ENCODE assay signal across 29 cellular contexts in the genomic region with DNA sequence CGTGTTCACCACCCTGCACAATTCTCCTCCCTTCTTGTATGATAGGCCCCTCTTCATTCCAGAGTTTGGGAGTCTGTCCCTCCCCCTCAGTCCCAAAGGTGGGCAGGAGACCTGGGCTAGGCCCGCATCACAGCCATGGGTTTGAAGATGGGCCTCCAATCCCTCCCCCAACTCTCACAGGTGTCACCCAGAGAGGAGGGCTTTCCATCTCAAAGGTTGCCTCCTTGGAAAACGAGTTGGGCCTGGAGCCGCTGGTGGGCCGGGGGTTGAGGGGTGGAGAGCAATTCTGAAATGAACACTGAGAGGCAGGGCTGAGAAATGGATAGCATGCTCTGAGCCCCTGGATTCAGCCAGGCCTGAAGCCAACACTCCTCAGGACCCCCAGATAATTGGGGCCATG. TPM values are rescaled to one million over a fixed set of nuclear protein-coding genes. Genes with fewer than 3 reads are reported as not detected.
A peak's percentile ranks its signal among the peaks of the same experiment; 100 is the strongest.
DNase-seq lines count a peak whose midpoint lies in the region; ATAC-seq, FAIRE-seq and TF ChIP-seq lines count a peak whose summit lies in the region.
"Had no signal": no experiment of that assay in that cellular context is flagged by ENCODE, and none has a peak within 500 bp of the region (broad histone marks: within the 10 kb centered on the region; RNA-seq: fewer than 3 reads in every experiment).

No MANE protein-coding gene starts in this region.

- no peak for TF ChIP-seq RAD21 in H1 (IDR thresholded peaks at IDR 0.05 in 1 of 2, conservative IDR thresholded peaks at IDR 0.05 in 1 of 2; ENCODE audit: low read depth in 2 of 2, low read length in 2 of 2)

- TF ChIP-seq CTCF in H1 (IDR thresholded peaks at IDR 0.05; ENCODE audit: control extremely low read depth in 1 of 3, insufficient read depth in 1 of 3, low read depth in 1 of 3, low read length in 3 of 3): no peak
- TF ChIP-seq CTCF in kidney (IDR thresholded peaks at IDR 0.05; ENCODE audit: borderline replicate concordance, extremely low read depth, insufficient read depth): no peak
- TF ChIP-seq CTCF in H9 (conservative IDR thresholded peaks at IDR 0.05): no peak

- intact Hi-C loops in kidney (cut with DNase I): no loop called here

- H2BK12ac ChIP-seq in H1 (ENCODE audit: low read depth, low read length) (no peak overlapping the region), neuronal stem cell (ENCODE audit: low read length) (no peak overlapping the region), trophoblast cell (ENCODE audit: low read length) (no peak overlapping the region), H9 (ENCODE audit: insufficient read length, low read depth, low read length) (no peak overlapping the region)

- H2BK120ac ChIP-seq in H1 (replicated peaks; ENCODE audit: low read depth, low read length) (no peak overlapping the region), neuronal stem cell (ENCODE audit: low read depth, low read length) (no peak overlapping the region), trophoblast cell (ENCODE audit: insufficient read depth, low read length, poor library complexity) (no peak overlapping the region), H9 (ENCODE audit: low read depth, low read length, poor library complexity, severe bottlenecking) (no peak overlapping the region)

- WGBS in H1 (ENCODE audit: extremely low coverage in 1 of 2, insufficient coverage in 1 of 2, insufficient read length in 1 of 2, insufficient replicate concordance in 2 of 2, low coverage in 1 of 2, low lambda C conversion rate in 2 of 2, missing lambda C conversion rate in 1 of 2), 2 experiments: 93% methylated on average over 4 of the region's 5 CpGs; no CpG with 5 or more reads in 1 of the 2 experiments
- WGBS in neuronal stem cell (ENCODE audit: extremely low coverage in 2 of 2, insufficient read length in 2 of 2, insufficient replicate concordance in 1 of 2), 2 donors: no CpG with 5 or more reads among the region's 5 CpGs
- no CpG with 5 or more reads among the region's 5 CpGs for WGBS in trophoblast cell (ENCODE audit: extremely low coverage, insufficient coverage, insufficient read length)
- WGBS in H9 (ENCODE audit: extremely low coverage, insufficient read length, low lambda C conversion rate): no CpG with 5 or more reads among the region's 5 CpGs

- H3K36me3 ChIP-seq in H1 (ENCODE audit: control insufficient read depth in 2 of 4, insufficient read depth in 4 of 4, low read length in 3 of 4): no peaks in the 10 kb centered on the region
- H3K36me3 ChIP-seq in kidney (ENCODE audit: control insufficient read depth in 1 of 2, insufficient read depth in 2 of 2, low read length in 2 of 2): no peaks in the 10 kb centered on the region
- H3K36me3 ChIP-seq in neuronal stem cell (replicated peaks in 1 of 2; ENCODE audit: control insufficient read depth in 2 of 2, insufficient read depth in 2 of 2, low read length in 2 of 2): no peaks in the 10 kb centered on the region
- H3K36me3 ChIP-seq in trophoblast cell (ENCODE audit: control insufficient read depth in 1 of 2, insufficient read depth in 2 of 2, low read length in 2 of 2): peaks cover 3 to 8% of the 10 kb centered on the region in 2 experiments
- H3K36me3 ChIP-seq: BE2C, BLaER1 had no signal

- no peaks in the 10 kb centered on the region for H3K36me3 Mint-ChIP-seq in natural killer cell treated with Interleukin-12 subunit alpha and Interleukin-12 subunit beta and Interleukin-15 and Interleukin-18, amount 100 ng/mL, for 72 hours
- H3K36me3 Mint-ChIP-seq in H9 (ENCODE audit: insufficient read depth in 1 of 3, low read depth in 3 of 3): peaks cover 0 to 2% (median 0%) of the 10 kb centered on the region in 3 experiments; a peak in 2 of 7 replicates
- H3K36me3 Mint-ChIP-seq: CD4-positive, alpha-beta memory T cell; CD4-positive, CD25-positive, alpha-beta regulatory T cell; CD8-positive, alpha-beta memory T cell had no signal

- no peak overlapping the region for H3K23ac ChIP-seq in H1 (ENCODE audit: insufficient read length)
- no peak overlapping the region for H3K23ac ChIP-seq in neuronal stem cell (ENCODE audit: low read depth, low read length, poor library complexity)
- no peak overlapping the region for H3K23ac ChIP-seq in trophoblast cell (ENCODE audit: low read length)
- no peak overlapping the region for H3K23ac ChIP-seq in H9 (ENCODE audit: insufficient read length, low read depth, low read length)

- no peak overlapping the region for H4K12ac ChIP-seq in trophoblast cell (ENCODE audit: low read depth, low read length)

- no peak overlapping the region for H3K18ac ChIP-seq in H1 (ENCODE audit: extremely low read depth, low read length)
- peak overlapping the region; percentile 23 for H3K18ac ChIP-seq in neuronal stem cell (ENCODE audit: low read length)
- H3K18ac ChIP-seq in trophoblast cell (ENCODE audit: low read length): peak overlapping the region; percentile 22
- H3K18ac ChIP-seq in H9 (ENCODE audit: insufficient read length, low read depth, low read length): no peak overlapping the region

- no peak for FAIRE-seq in H1 (lab: Jason Lieb, UNC)
- FAIRE-seq in kidney (lab: Jason Lieb, UNC): no peak
- FAIRE-seq: A204.1, GM12878, GM12892, GM18507 had no signal

- no peak for TF ChIP-seq EP300 in H1 (IDR thresholded peaks at IDR 0.05; ENCODE audit: borderline replicate concordance in 1 of 2, low read depth in 2 of 2, low read length in 2 of 2)

- H3K4me3 Mint-ChIP-seq in natural killer cell treated with Interleukin-12 subunit alpha and Interleukin-12 subunit beta and Interleukin-15 and Interleukin-18, amount 100 ng/mL, for 72 hours: no peak overlapping the region
- no peak overlapping the region for H3K4me3 Mint-ChIP-seq in H9
- H3K4me3 Mint-ChIP-seq: CD14-positive monocyte; CD4-positive, alpha-beta memory T cell; CD4-positive, CD25-positive, alpha-beta regulatory T cell; CD8-positive, alpha-beta memory T cell had no signal

- H2BK20ac ChIP-seq in H1 (ENCODE audit: low read length) (no peak overlapping the region), H9 (ENCODE audit: low read depth, low read length, poor library complexity, severe bottlenecking) (no peak overlapping the region)

- H3K4me1 Mint-ChIP-seq in natural killer cell treated with Interleukin-12 subunit alpha and Interleukin-12 subunit beta and Interleukin-15 and Interleukin-18, amount 100 ng/mL, for 72 hours (ENCODE audit: low read depth in 2 of 2): no peaks in the 10 kb centered on the region
- peaks cover 14 to 24% of the 10 kb centered on the region in 2 experiments for H3K4me1 Mint-ChIP-seq in H9

- DNase-seq in H1 (ENCODE audit: low read depth in 1 of 2, low spot score in 2 of 2): no peak
- peak; percentile 18 for DNase-seq in kidney
- no peak for DNase-seq in neuronal stem cell (ENCODE audit: low spot score)
- no peak for DNase-seq in trophoblast cell
- DNase-seq in natural killer cell treated with Interleukin-12 subunit alpha and Interleukin-12 subunit beta and Interleukin-15 and Interleukin-18, amount 100 ng/mL, for 72 hours (ENCODE audit: low spot score): no peak
- DNase-seq in NCI-H1105 (lab: John Stamatoyannopoulos, UW): no peak
- DNase-seq in H9: no peak
- DNase-seq: 8988T; ACHN; BE2C; C1 segment of cervical spinal cord; CD4-positive, alpha-beta memory T cell; CD4-positive, CD25-positive, alpha-beta regulatory T cell; COR-L47; DMS 273 treated with DMSO at 0.1 percent for 48 hours; DMS153; DMS53; DMS79; DND-41; EL; GDM1 had no signal

- H2AK5ac ChIP-seq in H1 (ENCODE audit: low read depth, low read length) (peak overlapping the region; percentile 53; the same call in 1 of the 2 replicates), neuronal stem cell (ENCODE audit: low read depth, low read length) (no peak overlapping the region), trophoblast cell (ENCODE audit: low read length) (no peak overlapping the region), H9 (ENCODE audit: insufficient read length, low read length) (no peak overlapping the region)

- no peak overlapping the region for H3T11ph ChIP-seq in H9 (ENCODE audit: low read length)

- H4K20me1 ChIP-seq in H1 (replicated peaks in 1 of 2; ENCODE audit: control insufficient read depth in 1 of 2, insufficient read depth in 2 of 2, low read length in 2 of 2) (peaks cover 0 to 6% of the 10 kb centered on the region in 2 experiments), H9 (ENCODE audit: control insufficient read depth, insufficient read depth, insufficient read length) (peaks cover 4% of the 10 kb centered on the region)

- no peaks in the 10 kb centered on the region for H3K9me3 ChIP-seq in H1 (ENCODE audit: insufficient read depth in 2 of 2, low read depth in 1 of 2, low read length in 1 of 2)
- H3K9me3 ChIP-seq in kidney (ENCODE audit: control insufficient read depth in 1 of 2, low read length in 2 of 2): no peaks in the 10 kb centered on the region
- H3K9me3 ChIP-seq in neuronal stem cell (replicated peaks in 1 of 2; ENCODE audit: control insufficient read depth in 2 of 2, insufficient read depth in 1 of 2, low read depth in 1 of 2, low read length in 2 of 2): no peaks in the 10 kb centered on the region
- peaks cover 8% of the 10 kb centered on the region for H3K9me3 ChIP-seq in trophoblast cell (ENCODE audit: insufficient read depth, low read depth, low read length)
- H3K9me3 ChIP-seq in H9 (ENCODE audit: control insufficient read depth, low read depth, low read length): no peaks in the 10 kb centered on the region
- H3K9me3 ChIP-seq: BE2C, BLaER1 had no signal

- peaks cover 3 to 12% (median 7%) of the 10 kb centered on the region in 4 experiments; a peak in 6 of 7 replicates for H3K4me1 ChIP-seq in H1 (replicated peaks in 1 of 4; ENCODE audit: control insufficient read depth in 3 of 4, insufficient read depth in 4 of 4, low read length in 3 of 4)
- H3K4me1 ChIP-seq in kidney (ENCODE audit: control insufficient read depth in 1 of 2, insufficient read depth in 1 of 2, low read depth in 1 of 2, low read length in 2 of 2): peaks cover 0 to 5% of the 10 kb centered on the region in 2 donors
- H3K4me1 ChIP-seq in neuronal stem cell (ENCODE audit: control insufficient read depth in 2 of 2, insufficient read depth in 1 of 2, low read depth in 1 of 2, low read length in 2 of 2): peaks cover under 1 to 16% of the 10 kb centered on the region in 2 donors
- peaks cover 14 to 31% of the 10 kb centered on the region in 2 experiments for H3K4me1 ChIP-seq in trophoblast cell (ENCODE audit: control insufficient read depth in 1 of 2, insufficient read depth in 2 of 2, low read length in 2 of 2)
- H3K4me1 ChIP-seq in H9 (ENCODE audit: insufficient read depth, low read length): peaks cover 3% of the 10 kb centered on the region; the same call in 1 of the 2 replicates
- H3K4me1 ChIP-seq: BE2C had no signal

- H3K27me3 Mint-ChIP-seq in natural killer cell treated with Interleukin-12 subunit alpha and Interleukin-12 subunit beta and Interleukin-15 and Interleukin-18, amount 100 ng/mL, for 72 hours: peaks cover 25 to 28% of the 10 kb centered on the region in 2 donors
- H3K27me3 Mint-ChIP-seq in H9 (ENCODE audit: low read depth): peaks cover 40% of the 10 kb centered on the region

- peaks cover 9% of the 10 kb centered on the region for H3K23me2 ChIP-seq in H1 (ENCODE audit: low read depth, low read length)
- peaks cover 10% of the 10 kb centered on the region for H3K23me2 ChIP-seq in H9 (ENCODE audit: insufficient read length, low read depth, low read length, poor library complexity, severe bottlenecking)

- H3K56ac ChIP-seq in H1 (replicated peaks; ENCODE audit: insufficient read length, low read depth, low read length) (no peak overlapping the region), H9 (ENCODE audit: insufficient read length, low read depth, low read length) (no peak overlapping the region)

- H3K14ac ChIP-seq in H1 (ENCODE audit: insufficient read length) (no peak overlapping the region), neuronal stem cell (ENCODE audit: low read length) (no peak overlapping the region), trophoblast cell (ENCODE audit: low read length) (no peak overlapping the region), H9 (ENCODE audit: insufficient read depth, low read length) (no peak overlapping the region)

- H4K8ac ChIP-seq in H1 (ENCODE audit: extremely low read depth, insufficient read depth, low read length) (peak overlapping the region; percentile 63; the same call in 1 of the 2 replicates), neuronal stem cell (ENCODE audit: low read depth, low read length) (no peak overlapping the region), trophoblast cell (ENCODE audit: low read depth, low read length) (no peak overlapping the region), H9 (replicated peaks; ENCODE audit: insufficient read length, low read depth, low read length) (no peak overlapping the region)

- H4K91ac ChIP-seq in H1 (replicated peaks; ENCODE audit: insufficient read length, low read length): no peak overlapping the region
- no peak overlapping the region for H4K91ac ChIP-seq in neuronal stem cell (ENCODE audit: low read depth, low read length, poor library complexity)
- no peak overlapping the region for H4K91ac ChIP-seq in trophoblast cell (ENCODE audit: low read depth, low read length)
- no peak overlapping the region for H4K91ac ChIP-seq in H9 (ENCODE audit: insufficient read length, low read depth, low read length)

- CTCF ChIA-PET in H1 (lab: Charles Lee; ENCODE audit: partially characterized antibody): no interaction called here

- no peak overlapping the region for H3K27ac ChIP-seq in H1 (ENCODE audit: low read depth, low read length)
- H3K27ac ChIP-seq in kidney (ENCODE audit: low read depth in 2 of 2, low read length in 2 of 2): no peak overlapping the region
- no peak overlapping the region for H3K27ac ChIP-seq in neuronal stem cell (replicated peaks; ENCODE audit: low read length)
- H3K27ac ChIP-seq in trophoblast cell (ENCODE audit: low read depth, low read length): no peak overlapping the region
- no peak overlapping the region for H3K27ac ChIP-seq in H9 (ENCODE audit: insufficient read length, low read depth, low read length)
- H3K27ac ChIP-seq: BLaER1 had no signal

- no peaks in the 10 kb centered on the region for H3K9me3 Mint-ChIP-seq in natural killer cell treated with Interleukin-12 subunit alpha and Interleukin-12 subunit beta and Interleukin-15 and Interleukin-18, amount 100 ng/mL, for 72 hours
- H3K9me3 Mint-ChIP-seq in H9: no peaks in the 10 kb centered on the region
- H3K9me3 Mint-ChIP-seq: CD4-positive, alpha-beta memory T cell; CD8-positive, alpha-beta memory T cell had no signal

- no peak overlapping the region for H3K27ac Mint-ChIP-seq in natural killer cell treated with Interleukin-12 subunit alpha and Interleukin-12 subunit beta and Interleukin-15 and Interleukin-18, amount 100 ng/mL, for 72 hours
- no peak overlapping the region for H3K27ac Mint-ChIP-seq in H9
- H3K27ac Mint-ChIP-seq: CD14-positive monocyte; CD4-positive, alpha-beta memory T cell; CD8-positive, alpha-beta memory T cell had no signal

- H3K4ac ChIP-seq in H1 (replicated peaks; ENCODE audit: insufficient read length, low read depth, low read length) (no peak overlapping the region), neuronal stem cell (ENCODE audit: low read length) (no peak overlapping the region), trophoblast cell (ENCODE audit: low read depth, low read length) (no peak overlapping the region), H9 (ENCODE audit: low read depth, low read length) (no peak overlapping the region)

- H3K79me1 ChIP-seq in H1 (ENCODE audit: low read depth, low read length) (peaks cover 3% of the 10 kb centered on the region), neuronal stem cell (ENCODE audit: low read depth, low read length) (no peaks in the 10 kb centered on the region), trophoblast cell (ENCODE audit: low read length) (peaks cover 4% of the 10 kb centered on the region), H9 (ENCODE audit: insufficient read depth, low read depth, low read length, poor library complexity, severe bottlenecking) (no peaks in the 10 kb centered on the region)

- TF ChIP-seq POLR2A in H1 (IDR thresholded peaks at IDR 0.05; ENCODE audit: control extremely low read depth in 1 of 2, low read depth in 2 of 2, low read length in 2 of 2): no peak

- H3K27me3 ChIP-seq in H1 (replicated peaks in 1 of 4; ENCODE audit: control insufficient read depth in 3 of 4, extremely low read depth in 1 of 4, insufficient read depth in 3 of 4, low read length in 3 of 4) (peaks cover 4 to 24% (median 21%) of the 10 kb centered on the region in 4 experiments), neuronal stem cell (ENCODE audit: control insufficient read depth in 3 of 3, insufficient read depth in 3 of 3, low read depth in 1 of 3, low read length in 3 of 3) (peaks cover 6 to 42% (median 23%) of the 10 kb centered on the region in 3 experiments), trophoblast cell (ENCODE audit: insufficient read depth, low read length) (no peaks in the 10 kb centered on the region), H9 (ENCODE audit: insufficient read depth, low read length) (peaks cover 12% of the 10 kb centered on the region; the same call in 1 of the 2 replicates)

- no peak overlapping the region for H2BK5ac ChIP-seq in H1 (ENCODE audit: low read depth, low read length)
- no peak overlapping the region for H2BK5ac ChIP-seq in neuronal stem cell (ENCODE audit: low read length)
- H2BK5ac ChIP-seq in trophoblast cell (ENCODE audit: low read depth, low read length, poor library complexity): no peak overlapping the region
- H2BK5ac ChIP-seq in H9 (ENCODE audit: insufficient read length, low read length): no peak overlapping the region

- H3K4me3 ChIP-seq in H1 (ENCODE audit: extremely low read depth in 1 of 4, insufficient read depth in 2 of 4, low read depth in 3 of 4, low read length in 4 of 4) (no peak overlapping the region), kidney (ENCODE audit: low read length in 2 of 2) (no peak overlapping the region), neuronal stem cell (ENCODE audit: low read length in 2 of 2) (no peak overlapping the region), trophoblast cell (ENCODE audit: low read depth, low read length) (no peak overlapping the region)
- H3K4me3 ChIP-seq: BLaER1, GM12878 had no signal

- H3K4me2 ChIP-seq in H1 (ENCODE audit: insufficient read depth in 1 of 2, low read depth in 2 of 2, low read length in 2 of 2) (no peak overlapping the region), neuronal stem cell (ENCODE audit: insufficient read depth, low read length, poor library complexity, severe bottlenecking) (no peak overlapping the region), trophoblast cell (ENCODE audit: low read length) (no peak overlapping the region), H9 (ENCODE audit: insufficient read depth, insufficient read length, low read length) (no peak overlapping the region)
- H3K4me2 ChIP-seq: BLaER1 had no signal

- H3K9ac ChIP-seq in H1 (replicated peaks in 1 of 4; ENCODE audit: extremely low read depth in 1 of 4, low read depth in 3 of 4, low read length in 3 of 4): no peak overlapping the region
- no peak overlapping the region for H3K9ac ChIP-seq in kidney (ENCODE audit: low read length in 2 of 2)
- H3K9ac ChIP-seq in neuronal stem cell (ENCODE audit: low read depth, low read length, poor library complexity): no peak overlapping the region
- H3K9ac ChIP-seq in trophoblast cell (ENCODE audit: low read length): no peak overlapping the region
- H3K9ac ChIP-seq in H9 (ENCODE audit: extremely low read depth, insufficient read length, low read length): no peak overlapping the region
- H3K9ac ChIP-seq: BLaER1 had no signal

- POLR2A ChIA-PET in H1 (lab: Charles Lee; ENCODE audit: partially characterized antibody): no interaction called here

- no peak for ATAC-seq in natural killer cell treated with Interleukin-12 subunit alpha and Interleukin-12 subunit beta and Interleukin-15 and Interleukin-18, amount 100 ng/mL, for 72 hours
- ATAC-seq: GM12878 had no signal

- H3K79me2 ChIP-seq in H1 (ENCODE audit: control insufficient read depth in 1 of 2, insufficient read depth in 2 of 2, low read length in 2 of 2): no peaks in the 10 kb centered on the region
- no peaks in the 10 kb centered on the region for H3K79me2 ChIP-seq in trophoblast cell (ENCODE audit: control insufficient read depth, insufficient read depth, low read length, poor library complexity)
- H3K79me2 ChIP-seq in H9 (ENCODE audit: insufficient read depth, low read length): no peaks in the 10 kb centered on the region

- H2AFZ ChIP-seq in H1 (ENCODE audit: low read length) (no peak overlapping the region), neuronal stem cell (ENCODE audit: low read length) (no peak overlapping the region), trophoblast cell (ENCODE audit: insufficient read depth, low read length, poor library complexity) (no peak overlapping the region), H9 (ENCODE audit: low read length) (no peak overlapping the region)

- H4K5ac ChIP-seq in H1 (ENCODE audit: insufficient read length, low read depth, low read length) (no peak overlapping the region), H9 (ENCODE audit: insufficient read length, low read depth, low read length) (no peak overlapping the region)

- no peak overlapping the region for H2BK15ac ChIP-seq in H1 (ENCODE audit: low read length)
- no peak overlapping the region for H2BK15ac ChIP-seq in neuronal stem cell (ENCODE audit: low read length)
- H2BK15ac ChIP-seq in H9 (ENCODE audit: low read depth, low read length): no peak overlapping the region

RNA-seq across cellular contexts. Expression of a gene that starts 6.2 kb away (rescaled TPM):
- total RNA-seq in H1 (2021; fragmentation: NEBNext Ultra II Directional; extraction: Animal tissue kit (Norgen Biotek cat#: 25700)): 5.2 and 7.3 TPM in 2 replicates
- polyA plus RNA-seq in H1 (2011; rRNA removed) (6.6 and 9.6 TPM in 2 replicates), kidney (ENCODE audit: insufficient read depth, low read depth, low replicate concordance) (2.0 TPM)
- 7.9 TPM for polyA plus RNA-seq in H1 (2011; cell fraction: cytosol; rRNA removed)
- polyA plus RNA-seq in H1 (2011; cell fraction: nucleus; rRNA removed): 14.4 TPM
- 2.3 to 4.9 TPM (median 4.4 TPM) in 4 replicates for polyA plus RNA-seq in H1 (2012, experiment 1 of 2)
- polyA plus RNA-seq in H1 (2012, experiment 2 of 2): 2.0 TPM
- 3.2 TPM for polyA plus RNA-seq in H1 (2013, experiment 1 of 2)
- polyA plus RNA-seq in H1 (2013, experiment 2 of 2): 3.3 TPM
- polyA minus RNA-seq in H1 (2011; rRNA and poly(A)+ RNA removed): 3.6 and 6.4 TPM in 2 replicates
- polyA minus RNA-seq in H1 (2011; cell fraction: cytosol; rRNA and poly(A)+ RNA removed): 3.4 TPM
- polyA minus RNA-seq in H1 (2011; cell fraction: nucleus; rRNA and poly(A)+ RNA removed): 7.3 TPM
- total RNA-seq in kidney (13.6 TPM), H9 (2021) (5.4 and 5.9 TPM in 2 replicates)
- polyA plus RNA-seq in neuronal stem cell (2013, experiment 1 of 2): 5.3 TPM
- 5.7 TPM for polyA plus RNA-seq in neuronal stem cell (2013, experiment 2 of 2)
- 26.0 and 27.6 TPM in 2 replicates for polyA plus RNA-seq in trophoblast cell (2013)
- total RNA-seq in natural killer cell treated with Interleukin-12 subunit alpha and Interleukin-12 subunit beta and Interleukin-15 and Interleukin-18, amount 100 ng/mL, for 72 hours: not detected
- total RNA-seq: CD4-positive, alpha-beta memory T cell; CD4-positive, CD25-positive, alpha-beta regulatory T cell; CD8-positive, alpha-beta memory T cell; G401 had no signal
- polyA plus RNA-seq: CD8-positive, alpha-beta memory T cell had no signal

Comparison
In these comparisons a context has a peak if more than half of its experiments do, and no peak if none do; other contexts are left out.
1. H3K18ac ChIP-seq: peak in neuronal stem cell (single experiment) and trophoblast cell (single experiment); none in H1 (single experiment) and H9 (single experiment).